22 cellular contexts compared by ENCODE assay signal in the genomic region with DNA sequence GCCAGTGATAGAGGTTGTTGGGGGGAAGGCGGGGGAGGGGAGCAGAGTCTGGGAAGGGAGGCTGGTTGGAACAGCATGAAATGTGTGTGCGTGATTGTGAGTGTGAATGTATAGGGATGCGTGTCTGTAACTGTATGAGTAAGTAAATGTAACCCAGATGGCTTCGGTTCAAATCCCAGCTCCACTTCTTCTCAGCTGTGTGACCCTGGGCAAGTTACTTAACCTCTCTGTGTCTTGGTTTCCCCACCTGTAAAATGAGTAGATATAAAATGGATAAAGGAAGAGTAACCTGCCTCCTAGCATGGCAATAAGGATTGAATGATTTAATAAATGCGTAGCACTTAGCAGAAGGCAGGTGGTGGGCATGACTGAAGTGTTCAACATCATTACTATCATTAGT. TPM values are rescaled to one million over a fixed set of nuclear protein-coding genes. Genes with fewer than 3 reads are reported as not detected.
DNase-seq lines count a peak whose midpoint lies in the region; ATAC-seq, FAIRE-seq and TF ChIP-seq lines count a peak whose summit lies in the region.
"Had no signal": no experiment of that assay in that cellular context is flagged by ENCODE, and none has a peak within 500 bp of the region (broad histone marks: within the 10 kb centered on the region; RNA-seq: fewer than 3 reads in every experiment).

No MANE protein-coding gene starts in this region.

- POLR2A ChIA-PET in PC-9 (lab: Charles Lee; ENCODE audit: unreplicated experiment) (no interaction called here), K562 (lab: Yijun Ruan, JAX) (interaction anchor here (0.8 kb wide), 1 partner anchor 8 kb away, joined by 4 read pairs; no protein-coding TSS in a partner anchor)

- no peak for FAIRE-seq in K562 (lab: Jason Lieb, UNC)
- FAIRE-seq in GM12892 (lab: Jason Lieb, UNC) = no peak
- FAIRE-seq: A549, GM12891, GM19239 had no signal

- in situ Hi-C loops in K562 (cut with MboI) = no loop called here

- H3K27me3 ChIP-seq in PC-9 (ENCODE audit: insufficient read depth, low read depth) = peaks cover 10% of the 10 kb centered on the region; the same call in 1 of the 2 replicates
- peaks cover 2 to 19% of the 10 kb centered on the region in 2 experiments; a peak in 3 of 5 replicates for H3K27me3 ChIP-seq in K562 (ENCODE audit: control insufficient read depth in 2 of 2, insufficient read depth in 2 of 2, low read length in 2 of 2)
- no peaks in the 10 kb centered on the region for H3K27me3 ChIP-seq in thyroid gland
- no peaks in the 10 kb centered on the region for H3K27me3 ChIP-seq in spleen (replicated peaks in 1 of 7)
- H3K27me3 ChIP-seq: BE2C; BLaER1 treated with 17β-estradiol and CSF1 and Interleukin-3, amounts not matched to agents 10 nM and 100 nM had no signal

- no peaks in the 10 kb centered on the region for H3K9me1 ChIP-seq in K562 (ENCODE audit: control insufficient read depth, insufficient read depth, low read length)

- 1% methylated on average over 5 of the region's 5 CpGs for WGBS in K562 (ENCODE audit: insufficient coverage, low coverage, missing lambda C conversion rate)
- 93 to 94% methylated on average over 5 of the region's 5 CpGs for WGBS in thyroid gland, 2 donors
- WGBS in spleen, 5 donors = 81 to 96% (median 92%) methylated on average over 5 of the region's 5 CpGs

- TF ChIP-seq RAD21 in K562 (CRISPR knock-in tag; conservative IDR thresholded peaks at IDR 0.05 in 1 of 2, IDR thresholded peaks at IDR 0.05 in 1 of 2) = no peak

- H3K4me3 ChIP-seq in PC-9 = no peak overlapping the region
- no peak overlapping the region for H3K4me3 ChIP-seq in K562
- H3K4me3 ChIP-seq in thyroid gland (replicated peaks in 1 of 3) = no peak overlapping the region
- no peak overlapping the region for H3K4me3 ChIP-seq in spleen
- H3K4me3 ChIP-seq: A549; BLaER1 treated with 17β-estradiol and CSF1 and Interleukin-3, amounts not matched to agents 10 nM and 100 nM; GM23338; HAP-1 had no signal

- H3K4me2 ChIP-seq in PC-9 (peak overlapping the region; percentile 15; the same call in 1 of the 2 replicates), K562 (ENCODE audit: insufficient read depth, low read length) (no peak overlapping the region)
- H3K4me2 ChIP-seq: A549; BLaER1 treated with 17β-estradiol and CSF1 and Interleukin-3, amounts not matched to agents 10 nM and 100 nM; GM23338 had no signal

- H3K9me3 ChIP-seq in PC-9 (ENCODE audit: insufficient read depth, low read depth) = no peaks in the 10 kb centered on the region
- H3K9me3 ChIP-seq in K562 (replicated peaks; ENCODE audit: control insufficient read depth, insufficient read depth, low read depth, low read length) = no peaks in the 10 kb centered on the region
- H3K9me3 ChIP-seq in thyroid gland = no peaks in the 10 kb centered on the region
- no peaks in the 10 kb centered on the region for H3K9me3 ChIP-seq in spleen
- H3K9me3 ChIP-seq: A549; BE2C; BLaER1 treated with 17β-estradiol and CSF1 and Interleukin-3, amounts not matched to agents 10 nM and 100 nM; HAP-1 had no signal

- DNase-seq in PC-9 = no peak
- no peak for DNase-seq in K562 (ENCODE audit: extremely low read depth in 1 of 4, low spot score in 3 of 4)
- DNase-seq in thyroid gland = no peak
- DNase-seq in spleen = no peak
- no peak for DNase-seq in GM12892 (ENCODE audit: insufficient read length)
- DNase-seq in NCI-H1092 treated with DMSO at 0.1 percent for 48 hours (lab: John Stamatoyannopoulos, UW) = no peak
- DNase-seq: 8988T; ACHN; AML-193; BE2C; CD4-positive, alpha-beta memory T cell; COR-L47; DMS79 treated with DMSO at 0.1 percent for 48 hours; GF-D8; HFFc6 had no signal

- no peaks in the 10 kb centered on the region for H3F3A ChIP-seq in PC-9 (ENCODE audit: insufficient read depth, low read depth)

- no peak overlapping the region for H2AFZ ChIP-seq in PC-9
- H2AFZ ChIP-seq in K562 (ENCODE audit: low read depth, low read length) = no peak overlapping the region
- H2AFZ ChIP-seq: GM23338 had no signal

- CTCF ChIA-PET in PC-9 (lab: Charles Lee) = no interaction called here
- CTCF ChIA-PET in K562 (lab: Yijun Ruan, JAX; ENCODE audit: low intra/inter-chr PET ratio) = no interaction called here

- no peak overlapping the region for H3K9ac ChIP-seq in K562 (ENCODE audit: insufficient read depth in 1 of 2, low read depth in 2 of 2, low read length in 2 of 2)
- H3K9ac ChIP-seq: BLaER1 treated with 17β-estradiol and CSF1 and Interleukin-3, amounts not matched to agents 10 nM and 100 nM had no signal

- no peaks in the 10 kb centered on the region for H3K36me3 ChIP-seq in PC-9 (ENCODE audit: low read depth)
- no peaks in the 10 kb centered on the region for H3K36me3 ChIP-seq in K562 (ENCODE audit: control insufficient read depth, insufficient read depth, low read length)
- H3K36me3 ChIP-seq in thyroid gland = no peaks in the 10 kb centered on the region
- no peaks in the 10 kb centered on the region for H3K36me3 ChIP-seq in spleen
- H3K36me3 ChIP-seq: BE2C; BLaER1 treated with 17β-estradiol and CSF1 and Interleukin-3, amounts not matched to agents 10 nM and 100 nM; HAP-1 had no signal

- no peak for TF ChIP-seq CTCF in C4-2B (conservative IDR thresholded peaks at IDR 0.05)
- no peak for TF ChIP-seq CTCF in PC-9 (conservative IDR thresholded peaks at IDR 0.05)
- TF ChIP-seq CTCF in K562 (IDR thresholded peaks at IDR 0.05 in 2 of 3, conservative IDR thresholded peaks at IDR 0.05 in 1 of 3; ENCODE audit: insufficient read depth in 2 of 3, low read depth in 1 of 3, low read length in 3 of 3) = no peak
- TF ChIP-seq CTCF in thyroid gland (IDR thresholded peaks at IDR 0.05) = no peak
- TF ChIP-seq CTCF in spleen (IDR thresholded peaks at IDR 0.05 in 8 of 11, conservative IDR thresholded peaks at IDR 0.05 in 3 of 11) = no peak

- intact Hi-C loops in PC-9 (cut with micrococcal nuclease; ENCODE audit: unreplicated experiment) (no loop called here), K562 (cut with micrococcal nuclease) (no loop called here), thyroid gland (cut with DNase I) (no loop called here), spleen (cut with DNase I; ENCODE audit: low total_unique reads) (no loop called here)

- no peak for TF ChIP-seq POLR2A in K562 (conservative IDR thresholded peaks at IDR 0.05)
- TF ChIP-seq POLR2A in thyroid gland (IDR thresholded peaks at IDR 0.05) = no peak
- TF ChIP-seq POLR2A in spleen (IDR thresholded peaks at IDR 0.05) = no peak
- TF ChIP-seq POLR2A in GM12892 (IDR thresholded peaks at IDR 0.05; ENCODE audit: low read depth, low read length) = no peak

- H3K9me2 ChIP-seq in PC-9 (ENCODE audit: insufficient read depth) = no peaks in the 10 kb centered on the region

- H3K4me1 ChIP-seq in PC-9 (replicated peaks; ENCODE audit: insufficient read depth) (no peaks in the 10 kb centered on the region), K562 (replicated peaks in 1 of 2; ENCODE audit: control insufficient read depth in 2 of 2, insufficient read depth in 2 of 2, low read length in 2 of 2) (no peaks in the 10 kb centered on the region), thyroid gland (peaks cover 26 to 36% of the 10 kb centered on the region in 2 donors), spleen (peaks cover 0 to 20% (median 6%) of the 10 kb centered on the region in 6 donors)
- H3K4me1 ChIP-seq: BE2C; BLaER1 treated with 17β-estradiol and CSF1 and Interleukin-3, amounts not matched to agents 10 nM and 100 nM; HAP-1 had no signal

- BruUV-seq in PC-9 (replicated peaks; lab: Mats Ljungman, UMichigan) (no TSS peak), K562 (replicated peaks; lab: Mats Ljungman, UMichigan) (no TSS peak)

- no peak for TF ChIP-seq EP300 in K562 (IDR thresholded peaks at IDR 0.05; ENCODE audit: low read length)

- ATAC-seq in K562 = no peak
- ATAC-seq: A549 had no signal

- 0 out of 2 replicates have a peak overlapping the region, but pooled peaks have one; percentile 18 for H3K27ac ChIP-seq in C4-2B
- no peak overlapping the region for H3K27ac ChIP-seq in PC-9
- H3K27ac ChIP-seq in K562 (ENCODE audit: extremely low read depth, low read depth, low read length) = no peak overlapping the region
- peak overlapping the region; percentile 57 to 74 (median 59) for H3K27ac ChIP-seq in thyroid gland
- H3K27ac ChIP-seq in spleen = no peak overlapping the region
- H3K27ac ChIP-seq: A549; BLaER1 treated with 17β-estradiol and CSF1 and Interleukin-3, amounts not matched to agents 10 nM and 100 nM had no signal

- no peaks in the 10 kb centered on the region for H3K79me2 ChIP-seq in PC-9 (ENCODE audit: low read depth)
- no peaks in the 10 kb centered on the region for H3K79me2 ChIP-seq in K562 (ENCODE audit: control insufficient read depth, insufficient read depth, low read length)

- no peaks in the 10 kb centered on the region; the same call in 1 of the 2 replicates for H4K20me1 ChIP-seq in PC-9 (ENCODE audit: insufficient read depth)
- H4K20me1 ChIP-seq in K562 (replicated peaks; ENCODE audit: control insufficient read depth, insufficient read depth, low read length) = no peaks in the 10 kb centered on the region
- H4K20me1 ChIP-seq: BLaER1 treated with 17β-estradiol and CSF1 and Interleukin-3, amounts not matched to agents 10 nM and 100 nM had no signal

TF ChIP-seq in K562, 482 proteins besides CTCF, POLR2A, EP300 and RAD21 (continues in another document):
- TF ChIP-seq BMI1 (IDR thresholded peaks at IDR 0.05; ENCODE audit: low read length) (no peak), RBM25 (IDR thresholded peaks at IDR 0.05; ENCODE audit: low read depth, low read length, severe bottlenecking) (peak; percentile 80), SMAD4 (CRISPR knock-in tag; conservative IDR thresholded peaks at IDR 0.05) (no peak)

RNA-seq across cellular contexts. Expression of gene MAFB, which starts 24.1 kb away (rescaled TPM):
- total RNA-seq in PC-9 (2021) (not detected in 2 replicates), K562 (2014; rRNA removed) (not detected in 2 replicates), K562 (2014; rRNA removed; fragmentation: Illumina TruSeq; extraction: Trizol) (not detected in 2 replicates), K562 (2015; rRNA removed; fragmentation: Illumina TruSeq; extraction: Trizol) (not detected in 2 replicates), K562 (2021) (0.04 and 0.09 TPM in 2 replicates), thyroid gland (10 to 100 TPM; 34.4 to 46.1 (median 43.5) TPM), spleen (100 to 1,000 TPM; 140 to 295 (median 194) TPM)
- total RNA-seq in K562 (2011; cell fraction: chromatin; rRNA removed; ENCODE audit: low replicate concordance) = not detected in 2 replicates
- total RNA-seq in K562 (2011; cell fraction: nucleolus; rRNA removed) = not detected in 2 replicates
- total RNA-seq in K562 (2011; cell fraction: nucleoplasm; rRNA removed) = not detected in 2 replicates
- polyA plus RNA-seq in K562 (2011; rRNA removed) (not detected in 2 replicates), K562 (2014; fragmentation: Illumina TruSeq; extraction: Trizol) (not detected in 2 replicates), K562 (2014; fragmentation: Nextera tagmentation; extraction: Ambion mirVana) (not detected), K562 (2014; rRNA removed) (not detected in 2 replicates), spleen (10 to 100 TPM; 18.7 to 53.2 (median 27.3) TPM)
- not detected in 2 replicates for polyA plus RNA-seq in K562 (2011; cell fraction: cytosol; rRNA removed)
- not detected in 2 replicates for polyA plus RNA-seq in K562 (2011; cell fraction: nucleus; rRNA removed)
- 0.03 TPM in 1 of 2 replicates, not detected in the other for polyA plus RNA-seq in K562 (2012)
- polyA minus RNA-seq in K562 (2011; rRNA and poly(A)+ RNA removed) = not detected in 2 replicates
- polyA minus RNA-seq in K562 (2011; cell fraction: cytosol; rRNA and poly(A)+ RNA removed) = not detected in 2 replicates
- polyA minus RNA-seq in K562 (2011; cell fraction: nucleus; rRNA and poly(A)+ RNA removed) = not detected in 2 replicates
- 0.06 TPM for polyA plus RNA-seq in GM12892 (2012; ENCODE audit: missing spikeins)

Comparison
In these comparisons a context has a peak if more than half of its experiments do, and no peak if none do; other contexts are left out.
1. H3K27ac ChIP-seq: peak in C4-2B (single experiment) and thyroid gland (3 of 3); none in PC-9 (single experiment), K562 (single experiment) and spleen (0 of 8).
2. RNA of gene MAFB, which starts 24.1 kb away (total RNA-seq): 140 to 295 TPM in spleen and 34.4 to 46.1 TPM in thyroid gland; not detected in PC-9 and 0.04 to 0.09 TPM in K562; every median in the first group is over 10 times any median in the second.